ENCODE assay signal across 8 cellular contexts in the genomic region with DNA sequence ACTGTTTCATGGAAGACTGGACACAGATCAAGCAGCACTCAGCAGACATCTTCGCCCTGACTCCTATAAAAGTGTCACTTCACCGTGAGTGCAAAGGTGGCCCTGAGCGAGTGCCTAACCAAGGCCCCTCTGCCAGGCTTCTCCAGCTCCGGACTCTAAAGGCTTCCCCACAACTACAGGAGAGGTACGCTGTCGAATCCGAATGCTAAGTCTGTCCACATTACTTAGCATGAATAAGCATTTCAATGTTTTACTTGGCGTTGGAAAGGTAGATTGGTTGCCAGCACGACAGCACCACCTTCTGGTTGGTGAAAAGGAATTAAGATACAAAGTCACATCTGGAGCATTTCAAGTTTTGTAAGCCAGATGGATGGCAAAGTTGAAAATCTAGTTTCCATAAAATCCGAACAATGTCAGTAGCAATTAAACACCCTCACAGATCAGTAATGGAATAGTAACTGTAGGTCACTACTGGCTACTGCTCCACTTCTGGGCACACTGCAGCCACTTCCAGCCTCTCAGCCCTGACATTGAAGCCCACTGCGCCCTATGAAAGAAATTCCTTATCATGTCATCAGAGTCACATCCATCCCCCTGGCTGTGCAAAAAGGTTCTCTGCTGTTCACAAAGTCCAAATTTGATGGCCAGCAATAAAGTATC.
DNase-seq lines count a peak whose midpoint lies in the region; ATAC-seq, FAIRE-seq and TF ChIP-seq lines count a peak whose summit lies in the region.

No MANE protein-coding gene starts in this region.

- TF ChIP-seq EP300 in GM12878 (IDR thresholded peaks at IDR 0.05; ENCODE audit: borderline replicate concordance in 1 of 2, control insufficient read depth in 1 of 2, low read depth in 2 of 2, low read length in 2 of 2), result no peak

- peak; percentile 96 for FAIRE-seq in GM12878 (lab: Jason Lieb, UNC)

- TF ChIP-seq RAD21 in GM12878 (IDR thresholded peaks at IDR 0.05; ENCODE audit: insufficient read depth, low read depth, low read length), result peak; percentile 99

- H3K4me3 ChIP-seq in GM12878 (no peak overlapping the region), gastrocnemius medialis (peak overlapping the region; percentile 26 to 49 (median 40))

- no peaks in the 10 kb centered on the region for H4K20me1 ChIP-seq in GM12878 (ENCODE audit: control insufficient read depth, insufficient read depth)

- TF ChIP-seq CTCF in natural killer cell (IDR thresholded peaks at IDR 0.05), result peak; percentile 57
- TF ChIP-seq CTCF in GM12878 (IDR thresholded peaks at IDR 0.05 in 2 of 3, conservative IDR thresholded peaks at IDR 0.05 in 1 of 3; ENCODE audit: control insufficient read depth in 2 of 3, extremely low read depth in 1 of 3, insufficient read depth in 1 of 3, low read depth in 3 of 3, low read length in 3 of 3), result peak; percentile 66 to 94 (median 70); a peak in 5 of 6 replicates
- peak; percentile 74 to 88 (median 80) for TF ChIP-seq CTCF in gastrocnemius medialis (IDR thresholded peaks at IDR 0.05 in 4 of 5, conservative IDR thresholded peaks at IDR 0.05 in 1 of 5)

- H3K4me3 Mint-ChIP-seq in natural killer cell, result no peak overlapping the region
- no peak overlapping the region for H3K4me3 Mint-ChIP-seq in natural killer cell treated with Interleukin-12 subunit alpha and Interleukin-12 subunit beta and Interleukin-15 and Interleukin-18, amount 100 ng/mL, for 72 hours

- H3K27me3 Mint-ChIP-seq in natural killer cell (ENCODE audit: low read depth in 2 of 2), result no peaks in the 10 kb centered on the region
- H3K27me3 Mint-ChIP-seq in natural killer cell treated with Interleukin-12 subunit alpha and Interleukin-12 subunit beta and Interleukin-15 and Interleukin-18, amount 100 ng/mL, for 72 hours, result no peaks in the 10 kb centered on the region

- no peaks in the 10 kb centered on the region for H3K9me3 Mint-ChIP-seq in natural killer cell
- H3K9me3 Mint-ChIP-seq in natural killer cell treated with Interleukin-12 subunit alpha and Interleukin-12 subunit beta and Interleukin-15 and Interleukin-18, amount 100 ng/mL, for 72 hours, result no peaks in the 10 kb centered on the region

- RAD21 ChIA-PET in GM12878 (lab: Charles Lee; ENCODE audit: unreplicated experiment), result interaction anchor here (0.8 to 4.9 kb wide), 10 partner anchors 26 to 606 kb away, joined by 3 to 34 read pairs (median 5); no protein-coding TSS in a partner anchor

- POLR2A ChIA-PET in GM12878 (lab: Charles Lee), result interaction anchor here (0.9 kb wide), 1 partner anchor 227 kb away, joined by 3 read pairs; no protein-coding TSS in a partner anchor

- no peak overlapping the region for H3K9ac ChIP-seq in GM12878 (ENCODE audit: control insufficient read depth, insufficient read depth, low read length)

- 37% methylated on average over 11 of the region's 11 CpGs for WGBS in GM12878 (ENCODE audit: insufficient coverage, insufficient replicate concordance, low lambda C conversion rate, missing lambda C conversion rate)

- TF ChIP-seq POLR2A in GM12878 (IDR thresholded peaks at IDR 0.05; ENCODE audit: low read depth, low read length) (no peak), gastrocnemius medialis (IDR thresholded peaks at IDR 0.05) (peak; percentile 52 to 70)

- H3K27ac ChIP-seq in GM12878 (ENCODE audit: control insufficient read depth, insufficient read depth) (peak overlapping the region; percentile 45), gastrocnemius medialis (peak overlapping the region; percentile 82 to 92 (median 86))

- peaks cover 7 to 14% of the 10 kb centered on the region in 2 donors for H3K4me1 Mint-ChIP-seq in natural killer cell
- H3K4me1 Mint-ChIP-seq in natural killer cell treated with Interleukin-12 subunit alpha and Interleukin-12 subunit beta and Interleukin-15 and Interleukin-18, amount 100 ng/mL, for 72 hours (ENCODE audit: low read depth in 2 of 2), result peaks cover 0 to 6% of the 10 kb centered on the region in 2 donors

- SMC1A ChIA-PET in GM12878 (lab: Charles Lee; ENCODE audit: uncharacterized antibody, unreplicated experiment), result interaction anchor here (0.6 to 3.9 kb wide), 17 partner anchors 13 to 606 kb away, joined by 3 to 31 read pairs (median 6); no protein-coding TSS in a partner anchor

- H3K36me3 ChIP-seq in GM12878 (ENCODE audit: control insufficient read depth in 2 of 2, insufficient read depth in 2 of 2, low read length in 1 of 2) (peaks cover 2 to 5% of the 10 kb centered on the region in 2 experiments; a peak in 2 of 4 replicates), gastrocnemius medialis (no peaks in the 10 kb centered on the region)

- H3K4me1 ChIP-seq in GM12878 (ENCODE audit: control insufficient read depth, insufficient read depth, low read length), result peaks cover 9% of the 10 kb centered on the region; the same call in 1 of the 2 replicates
- H3K4me1 ChIP-seq in gastrocnemius medialis, result peaks cover 23 to 44% of the 10 kb centered on the region in 2 donors

- peak overlapping the region; percentile 57 for H2AFZ ChIP-seq in GM12878 (ENCODE audit: control insufficient read depth, low read depth, low read length)

- no peaks in the 10 kb centered on the region for H3K9me3 ChIP-seq in GM12878 (replicated peaks; ENCODE audit: control insufficient read depth, insufficient read depth, low read length)
- no peaks in the 10 kb centered on the region for H3K9me3 ChIP-seq in gastrocnemius medialis

- ATAC-seq in natural killer cell (peak; percentile 50 to 56 (median 56)), GM12878 (peak; percentile 91), gastrocnemius medialis (peak; percentile 90 to 91), HG02981 (IDR thresholded peaks at IDR 0.05; ENCODE audit: unreplicated experiment) (no peak)
- no peak for ATAC-seq in natural killer cell treated with Interleukin-12 subunit alpha and Interleukin-12 subunit beta and Interleukin-15 and Interleukin-18, amount 100 ng/mL, for 72 hours

- no TSS peak for BruUV-seq in GM12878 (replicated peaks; lab: Mats Ljungman, UMichigan)

- in situ Hi-C loops in GM12878 (cut with MboI), result loop anchor here (5.0 kb wide), 2 partner anchors 242 to 607 kb away; a partner anchor contains a TSS
- in situ Hi-C loops in gastrocnemius medialis (cut with MboI; ENCODE audit: low sequenced_read_pairs in 4 of 4), result loop anchor here (5.0 to 25.0 kb wide), 3 partner anchors 227 to 592 kb away; no protein-coding TSS in a partner anchor

- no peak overlapping the region for H3K27ac Mint-ChIP-seq in natural killer cell
- H3K27ac Mint-ChIP-seq in natural killer cell treated with Interleukin-12 subunit alpha and Interleukin-12 subunit beta and Interleukin-15 and Interleukin-18, amount 100 ng/mL, for 72 hours, result no peak overlapping the region

- H3K4me2 ChIP-seq in GM12878 (ENCODE audit: control insufficient read depth, insufficient read depth), result no peak overlapping the region; the same call in 1 of the 2 replicates

- CTCF ChIA-PET in GM12878 (lab: Yijun Ruan, JAX), result interaction anchor here (0.9 to 7.9 kb wide), 11 partner anchors 14 to 606 kb away, joined by 3 to 85 read pairs (median 8); no protein-coding TSS in a partner anchor

- no peaks in the 10 kb centered on the region; the same call in 1 of the 2 replicates for H3K79me2 ChIP-seq in GM12878 (ENCODE audit: control insufficient read depth, insufficient read depth, low read length)

- DNase-seq in natural killer cell, result peak; percentile 21
- DNase-seq in natural killer cell treated with Interleukin-12 subunit alpha and Interleukin-12 subunit beta and Interleukin-15 and Interleukin-18, amount 100 ng/mL, for 72 hours (ENCODE audit: low spot score), result no peak
- DNase-seq in NCI-H1436 (lab: John Stamatoyannopoulos, UW), result peak; percentile 69
- peak; percentile 82 for DNase-seq in SW480 (ENCODE audit: low spot score)
- peak; percentile 81 for DNase-seq in GM12878 (ENCODE audit: low read depth, low spot score)
- peak in 44 of 51 donors; percentile 2 to 84 (median 42) for DNase-seq in hypothalamus (lab: John Stamatoyannopoulos, UW)
- DNase-seq in gastrocnemius medialis, result peak; percentile 72 to 83

- H3K36me3 Mint-ChIP-seq in natural killer cell, result no peaks in the 10 kb centered on the region
- peaks cover 6% of the 10 kb centered on the region for H3K36me3 Mint-ChIP-seq in natural killer cell treated with Interleukin-12 subunit alpha and Interleukin-12 subunit beta and Interleukin-15 and Interleukin-18, amount 100 ng/mL, for 72 hours

- H3K27me3 ChIP-seq in GM12878 (replicated peaks in 1 of 2; ENCODE audit: control insufficient read depth in 2 of 2, insufficient read depth in 2 of 2, low read length in 1 of 2), result no peaks in the 10 kb centered on the region
- no peaks in the 10 kb centered on the region for H3K27me3 ChIP-seq in gastrocnemius medialis

- intact Hi-C loops in natural killer cell (cut with micrococcal nuclease), result loop anchor here (1.0 kb wide), 2 partner anchors 280 to 606 kb away; no protein-coding TSS in a partner anchor
- intact Hi-C loops in GM12878 (cut with micrococcal nuclease; ENCODE audit: unreplicated experiment), result loop anchor here (1.0 to 2.0 kb wide), 5 partner anchors 174 to 606 kb away; no protein-coding TSS in a partner anchor
- intact Hi-C loops in gastrocnemius medialis (cut with DNase I; ENCODE audit: low total_unique reads), result loop anchor here (1.0 to 5.0 kb wide), 5 partner anchors 42 to 606 kb away; no protein-coding TSS in a partner anchor

TF ChIP-seq in GM12878, 131 proteins besides CTCF, POLR2A, EP300 and RAD21 (continues in another document):
- TF ChIP-seq CEBPB (IDR thresholded peaks at IDR 0.05; ENCODE audit: borderline replicate concordance in 1 of 2, low read depth in 2 of 2, low read length in 2 of 2), result no peak
- TF ChIP-seq NR2F1 (conservative IDR thresholded peaks at IDR 0.05), result no peak
- TF ChIP-seq EZH2 (IDR thresholded peaks at IDR 0.05; ENCODE audit: borderline replicate concordance, control insufficient read depth, low read depth, low read length), result no peak
- no peak for TF ChIP-seq POLR2AphosphoS2 (IDR thresholded peaks at IDR 0.05; ENCODE audit: low read depth, low read length)
- peak; percentile 59; the same call in 1 of the 2 replicates for TF ChIP-seq MXI1 (IDR thresholded peaks at IDR 0.05; ENCODE audit: low read depth, low read length)
- TF ChIP-seq RFX5 (IDR thresholded peaks at IDR 0.05; ENCODE audit: low read depth, low read length), result no peak
- no peak for TF ChIP-seq STAT3 (IDR thresholded peaks at IDR 0.05; ENCODE audit: low read depth, low read length)
- TF ChIP-seq MTA3 (IDR thresholded peaks at IDR 0.05; ENCODE audit: borderline replicate concordance, low read length), result no peak
- 0 out of 2 replicates have a peak, but pooled peaks have one; percentile 39 for TF ChIP-seq PAX5 (IDR thresholded peaks at IDR 0.05; ENCODE audit: borderline replicate concordance, low read depth, low read length)

Comparison
In these comparisons a context has a peak if more than half of its experiments do, and no peak if none do; other contexts are left out.
1. ATAC-seq: peak in natural killer cell (3 of 3), GM12878 (single experiment) and gastrocnemius medialis (2 of 2); none in natural killer cell treated with Interleukin-12 subunit alpha and Interleukin-12 subunit beta and Interleukin-15 and Interleukin-18, amount 100 ng/mL, for 72 hours (0 of 2) and HG02981 (single experiment).
2. Peak in every context shown above with its lines, with median percentiles within 50 percentile points of each other: CTCF ChIP-seq.